25 cellular contexts compared by ENCODE assay signal in the genomic region with DNA sequence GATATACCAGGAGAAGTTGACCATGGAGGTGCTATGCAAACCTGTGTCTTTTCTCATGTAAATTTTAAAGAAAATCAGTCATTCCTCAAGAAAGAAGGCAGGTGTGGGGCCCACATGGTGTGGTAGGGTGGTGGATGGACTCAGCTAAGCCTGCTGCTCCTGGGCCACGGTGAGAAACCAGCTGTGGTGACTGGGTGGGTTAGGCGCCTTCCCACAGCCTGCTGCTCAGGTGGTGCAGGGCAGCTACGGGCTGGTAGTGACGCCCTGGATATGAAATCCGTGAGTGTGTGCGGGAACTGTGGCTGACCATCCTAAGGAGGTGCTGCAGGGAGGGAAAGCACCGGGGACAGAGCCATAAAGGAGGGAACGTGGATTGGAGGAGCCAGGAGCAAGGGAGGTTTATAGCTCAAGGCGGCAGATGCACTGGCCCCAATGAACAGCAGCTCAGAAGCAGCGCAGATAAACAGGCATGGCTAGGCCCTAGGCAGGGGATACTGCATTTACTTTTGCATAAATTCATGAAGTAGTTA.
"Had no signal": no experiment of that assay in that cellular context is flagged by ENCODE, and none has a peak within 500 bp of the region (broad histone marks: within the 10 kb centered on the region; RNA-seq: fewer than 3 reads in every experiment).

No MANE protein-coding gene starts in this region.

- H3K27me3 Mint-ChIP-seq: activated B cell treated with CpG ODN at 0.5 μM for 24 hours; activated CD4-positive, alpha-beta memory T cell treated with anti-CD3 and anti-CD28 coated beads for 36 hours; activated naive CD8-positive, alpha-beta T cell treated with anti-CD3 and anti-CD28 coated beads, Interleukin-2, amount 50 U/mL, for 24 hours; T-helper 17 cell had no signal

- H3K36me3 Mint-ChIP-seq: activated CD4-positive, alpha-beta memory T cell treated with anti-CD3 and anti-CD28 coated beads for 36 hours; activated naive CD4-positive, alpha-beta T cell treated with anti-CD3 and anti-CD28 coated beads, Interleukin-2, amount 50 U/mL, for 72 hours had no signal

- H3K4me3 Mint-ChIP-seq: activated B cell treated with CpG ODN at 0.5 μM for 24 hours; activated CD4-positive, alpha-beta memory T cell treated with anti-CD3 and anti-CD28 coated beads for 36 hours; activated CD4-positive, alpha-beta T cell treated with anti-CD3 and anti-CD28 coated beads, Interleukin-2, amount 10 ng/mL, durations not matched to agents 7 days and 5 days; activated naive CD8-positive, alpha-beta T cell treated with anti-CD3 and anti-CD28 coated beads, Interleukin-2, amount 50 U/mL, for 24 hours; T-helper 17 cell had no signal

- H3K27ac ChIP-seq: ascending aorta, body of pancreas had no signal

- H3K27me3 ChIP-seq: ascending aorta, body of pancreas had no signal

- H3K27ac Mint-ChIP-seq: activated B cell treated with CpG ODN at 0.5 μM for 24 hours; activated CD4-positive, alpha-beta memory T cell treated with anti-CD3 and anti-CD28 coated beads for 36 hours; activated CD4-positive, alpha-beta T cell treated with anti-CD3 and anti-CD28 coated beads, Interleukin-2, amount 10 ng/mL, durations not matched to agents 7 days and 5 days; activated naive CD4-positive, alpha-beta T cell treated with anti-CD3 and anti-CD28 coated beads, Interleukin-2, amount 50 U/mL, for 72 hours; activated naive CD8-positive, alpha-beta T cell treated with anti-CD3 and anti-CD28 coated beads, Interleukin-2, amount 50 U/mL, for 24 hours; T-helper 17 cell had no signal

- H3K9me3 ChIP-seq: ascending aorta, body of pancreas had no signal

- DNase-seq: activated B cell treated with CpG ODN at 0.5 μM for 24 hours; activated CD4-positive, alpha-beta memory T cell treated with anti-CD3 and anti-CD28 coated beads for 36 hours; activated CD4-positive, alpha-beta T cell treated with anti-CD3 and anti-CD28 coated beads, Interleukin-2, amount 10 ng/mL, durations not matched to agents 7 days and 5 days; activated CD8-positive, alpha-beta memory T cell treated with anti-CD3 and anti-CD28 coated beads, Interleukin-2, amount 50 U/mL, for 4 hours; activated naive CD4-positive, alpha-beta T cell treated with Interleukin-2 at 50 U/mL for 16 hours; activated naive CD8-positive, alpha-beta T cell treated with anti-CD3 and anti-CD28 coated beads, Interleukin-2, amount 50 U/mL, for 24 hours; activated T-cell treated with anti-CD3 and anti-CD28 coated beads, Interleukin-2, amount 50 U/mL, for 1 hour; amniotic stem cell; body of pancreas; central memory CD4-positive, alpha-beta T cell; KBM-7; NCI-H1092; NCI-H1417; NCI-H1694; NCI-H2029; NCI-H2107; NCI-H2171 treated with DMSO at 0.1 percent for 48 hours; NCI-H226; NCI-H526; NCI-H774; SIG-M5; T-helper 17 cell; T-helper 9 cell had no signal

- H3K36me3 ChIP-seq: ascending aorta had no signal

- H3K9me3 Mint-ChIP-seq: activated B cell treated with CpG ODN at 0.5 μM for 24 hours; activated CD4-positive, alpha-beta memory T cell treated with anti-CD3 and anti-CD28 coated beads for 36 hours; activated CD4-positive, alpha-beta T cell treated with anti-CD3 and anti-CD28 coated beads, Interleukin-2, amount 10 ng/mL, durations not matched to agents 7 days and 5 days; activated naive CD4-positive, alpha-beta T cell treated with anti-CD3 and anti-CD28 coated beads, Interleukin-2, amount 50 U/mL, for 72 hours; activated naive CD8-positive, alpha-beta T cell treated with anti-CD3 and anti-CD28 coated beads, Interleukin-2, amount 50 U/mL, for 24 hours had no signal

- H3K4me1 ChIP-seq: ascending aorta, body of pancreas had no signal

- ATAC-seq: activated naive CD4-positive, alpha-beta T cell treated with anti-CD3 and anti-CD28 coated beads, Interleukin-2, amount 50 U/mL, for 72 hours; activated naive CD8-positive, alpha-beta T cell treated with anti-CD3 and anti-CD28 coated beads, Interleukin-2, amount 50 U/mL, for 24 hours; body of pancreas; T-helper 17 cell had no signal

- H3K4me3 ChIP-seq: ascending aorta, body of pancreas had no signal
